Comparison of ENCODE assay signal across 13 cellular contexts in the genomic region with DNA sequence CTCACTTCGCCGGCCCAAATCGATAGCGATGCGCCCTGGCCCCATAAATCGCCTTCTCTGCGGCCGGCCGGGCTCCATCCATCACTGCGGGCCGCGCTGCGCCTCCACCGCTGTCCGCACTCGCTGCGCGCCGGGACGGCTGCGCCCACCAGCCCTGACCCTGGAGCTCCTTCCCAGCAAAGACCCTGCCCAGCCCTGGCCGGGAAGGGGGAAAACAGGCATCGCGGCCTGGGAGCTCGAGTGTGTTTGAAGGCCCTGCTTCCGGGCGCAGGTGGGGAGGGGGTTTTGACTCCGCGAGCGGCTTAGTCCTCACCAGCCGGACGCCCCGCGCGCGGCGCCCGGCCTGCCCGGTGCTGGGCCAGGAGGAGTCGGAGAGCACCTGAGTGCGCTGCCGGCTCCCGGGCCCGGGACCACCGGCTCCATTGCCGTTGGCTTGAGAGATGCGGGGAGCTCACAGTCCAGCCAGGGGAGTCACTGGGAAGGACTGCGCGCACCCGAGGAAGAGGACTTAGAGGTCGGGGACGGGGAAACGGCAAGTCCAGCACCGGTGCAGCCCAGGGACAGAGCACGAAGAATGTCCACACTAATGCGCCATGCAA. TPM values are rescaled to one million over a fixed set of nuclear protein-coding genes. Genes with fewer than 3 reads are reported as not detected.
DNase-seq lines count a peak whose midpoint lies in the region; ATAC-seq lines count a peak whose summit lies in the region.
"Had no signal": no experiment of that assay in that cellular context is flagged by ENCODE, and none has a peak within 500 bp of the region (broad histone marks: within the 10 kb centered on the region; RNA-seq: fewer than 3 reads in every experiment).

No MANE protein-coding gene starts in this region.

- POLR2A ChIA-PET in activated CD4-positive, alpha-beta T cell treated with anti-CD3 and anti-CD28 coated beads, Interleukin-2, amount 10 ng/mL, durations not matched to agents 7 days and 5 days (lab: Charles Lee): no interaction called here

- H3K27me3 Mint-ChIP-seq in activated CD4-positive, alpha-beta T cell treated with anti-CD3 and anti-CD28 coated beads, Interleukin-2, amount 10 ng/mL, durations not matched to agents 7 days and 5 days: peaks cover 85% of the 10 kb centered on the region
- peaks cover 71% of the 10 kb centered on the region for H3K27me3 Mint-ChIP-seq in activated naive CD8-positive, alpha-beta T cell treated with anti-CD3 and anti-CD28 coated beads, Interleukin-2, amount 50 U/mL, for 24 hours

- ATAC-seq in activated naive CD8-positive, alpha-beta T cell treated with anti-CD3 and anti-CD28 coated beads, Interleukin-2, amount 50 U/mL, for 24 hours: no peak

- H3K9me3 Mint-ChIP-seq in activated CD4-positive, alpha-beta T cell treated with anti-CD3 and anti-CD28 coated beads, Interleukin-2, amount 10 ng/mL, durations not matched to agents 7 days and 5 days: no peaks in the 10 kb centered on the region
- H3K9me3 Mint-ChIP-seq in activated naive CD8-positive, alpha-beta T cell treated with anti-CD3 and anti-CD28 coated beads, Interleukin-2, amount 50 U/mL, for 24 hours: no peaks in the 10 kb centered on the region
- H3K9me3 Mint-ChIP-seq: activated CD4-positive, alpha-beta memory T cell treated with anti-CD3 and anti-CD28 coated beads for 36 hours had no signal

- peaks cover 2% of the 10 kb centered on the region for H3K36me3 Mint-ChIP-seq in activated CD4-positive, alpha-beta T cell treated with anti-CD3 and anti-CD28 coated beads, Interleukin-2, amount 10 ng/mL, durations not matched to agents 7 days and 5 days (ENCODE audit: low read depth)
- H3K36me3 Mint-ChIP-seq in activated naive CD8-positive, alpha-beta T cell treated with anti-CD3 and anti-CD28 coated beads, Interleukin-2, amount 50 U/mL, for 24 hours (ENCODE audit: low read depth): no peaks in the 10 kb centered on the region
- H3K36me3 Mint-ChIP-seq: activated CD4-positive, alpha-beta memory T cell treated with anti-CD3 and anti-CD28 coated beads for 36 hours had no signal

- no peak overlapping the region for H3K27ac Mint-ChIP-seq in activated CD4-positive, alpha-beta T cell treated with anti-CD3 and anti-CD28 coated beads, Interleukin-2, amount 10 ng/mL, durations not matched to agents 7 days and 5 days
- no peak overlapping the region for H3K27ac Mint-ChIP-seq in activated naive CD8-positive, alpha-beta T cell treated with anti-CD3 and anti-CD28 coated beads, Interleukin-2, amount 50 U/mL, for 24 hours
- H3K27ac Mint-ChIP-seq: activated CD4-positive, alpha-beta memory T cell treated with anti-CD3 and anti-CD28 coated beads for 36 hours had no signal

- H3K9me3 ChIP-seq in iPS-18c (ENCODE audit: control insufficient read depth, insufficient read depth, low read length): peaks cover 6% of the 10 kb centered on the region

- H3K4me1 Mint-ChIP-seq in activated CD4-positive, alpha-beta T cell treated with anti-CD3 and anti-CD28 coated beads, Interleukin-2, amount 10 ng/mL, durations not matched to agents 7 days and 5 days: peaks cover 14% of the 10 kb centered on the region
- peaks cover 24% of the 10 kb centered on the region for H3K4me1 Mint-ChIP-seq in activated naive CD8-positive, alpha-beta T cell treated with anti-CD3 and anti-CD28 coated beads, Interleukin-2, amount 50 U/mL, for 24 hours

- H3K4me3 ChIP-seq in iPS-18c (ENCODE audit: insufficient read depth, low read depth, low read length): peak overlapping the region; percentile 56
- H3K4me3 ChIP-seq in skeletal muscle cell (ENCODE audit: low read depth, low read length): peak overlapping the region; percentile 21

- peak overlapping the region; percentile 19 for H3K4me3 Mint-ChIP-seq in activated CD4-positive, alpha-beta T cell treated with anti-CD3 and anti-CD28 coated beads, Interleukin-2, amount 10 ng/mL, durations not matched to agents 7 days and 5 days
- peak overlapping the region; percentile 49 for H3K4me3 Mint-ChIP-seq in activated naive CD8-positive, alpha-beta T cell treated with anti-CD3 and anti-CD28 coated beads, Interleukin-2, amount 50 U/mL, for 24 hours
- H3K4me3 Mint-ChIP-seq: activated CD4-positive, alpha-beta memory T cell treated with anti-CD3 and anti-CD28 coated beads for 36 hours had no signal

- no peak for DNase-seq in activated CD4-positive, alpha-beta T cell treated with anti-CD3 and anti-CD28 coated beads, Interleukin-2, amount 10 ng/mL, durations not matched to agents 7 days and 5 days
- no peak for DNase-seq in activated CD4-positive, alpha-beta T cell treated with anti-CD3 and anti-CD28 coated beads, Interleukin-2, amount 50 U/mL, for 48 hours
- no peak for DNase-seq in activated naive CD8-positive, alpha-beta T cell treated with anti-CD3 and anti-CD28 coated beads, Interleukin-2, amount 50 U/mL, for 24 hours
- DNase-seq in skeletal muscle cell (ENCODE audit: low read depth) (no peak), LoVo (ENCODE audit: low spot score) (no peak), NAMALWA (ENCODE audit: low spot score) (no peak), NCI-H1694 treated with DMSO at 0.1 percent for 48 hours (lab: John Stamatoyannopoulos, UW) (no peak)
- DNase-seq: activated CD4-positive, alpha-beta memory T cell treated with anti-CD3 and anti-CD28 coated beads for 36 hours; amygdala; DMS53; NCI-H1092 treated with DMSO at 0.1 percent for 48 hours; NCI-H774 had no signal

- CTCF ChIA-PET in activated CD4-positive, alpha-beta T cell treated with anti-CD3 and anti-CD28 coated beads, Interleukin-2, amount 10 ng/mL, durations not matched to agents 7 days and 5 days (lab: Charles Lee): interaction anchor here (0.9 to 2.1 kb wide), 4 partner anchors 10 to 112 kb away, joined by 3 to 4 read pairs (median 4); no protein-coding TSS in a partner anchor

RNA-seq across cellular contexts. Expression of a gene that starts 1.1 kb away (rescaled TPM):
- total RNA-seq in activated CD4-positive, alpha-beta T cell treated with anti-CD3 and anti-CD28 coated beads, Interleukin-2, amount 10 ng/mL, durations not matched to agents 7 days and 5 days: under 1 TPM; 0.69 to 0.74 TPM
